ENCODE assay signal across 18 cellular contexts in genomic region chr17:21741520-21741919, GRCh38. TPM values are rescaled to one million over a fixed set of nuclear protein-coding genes. Genes with fewer than 3 reads are reported as not detected.
"Had no signal": no experiment of that assay in that cellular context is flagged by ENCODE, and none has a peak within 500 bp of the region (broad histone marks: within the 10 kb centered on the region; RNA-seq: fewer than 3 reads in every experiment).

No MANE protein-coding gene starts in this region.

RNA-seq across cellular contexts. Expression of gene KCNJ18, which starts 49.2 kb away (rescaled TPM):
- total RNA-seq: activated naive CD4-positive, alpha-beta T cell treated with anti-CD3 and anti-CD28 coated beads for 36 hours; activated naive CD4-positive, alpha-beta T cell treated with anti-CD3 and anti-CD28 coated beads, Interleukin-2, amount 50 U/mL, for 72 hours; activated naive CD8-positive, alpha-beta T cell treated with anti-CD3 and anti-CD28 coated beads, Interleukin-2, amount 10 ng/mL, durations not matched to agents 7 days and 5 days; activated T-cell treated with anti-CD3 and anti-CD28 coated beads, Interleukin-2, amount 50 U/mL, for 4 hours; activated T-cell treated with anti-CD3 and anti-CD28 coated beads, Interleukin-2, amount 50 U/mL, for 72 hours; activated T-helper 1 cell treated with anti-CD3 and anti-CD28 coated beads, Interleukin-12 subunit alpha, Interleukin-12 subunit beta, Interleukin-2, Interleukin-4 antibody, amounts not matched to agents 30 ng/mL and 10 ng/mL and 1 ng/mL, durations not matched to agents 14 hours and 24 hours and 36 hours; activated T-helper 17 cell treated with anti-CD3 and anti-CD28 coated beads, Interleukin-2, amount 50 U/mL, for 72 hours; activated T-helper 2 cell treated with anti-CD3 and anti-CD28 coated beads, Interferon-gamma antibody, Interleukin-2, Interleukin-4, amounts not matched to agents 10 μg/mL and 5 μg/mL and 100 μg/mL, durations not matched to agents 14 hours and 24 hours and 36 hours; adrenal gland; aorta; ascending aorta; astrocyte; body of pancreas; breast epithelium; bronchial epithelial cell; cardiac muscle cell; cardiac septum had no signal
- polyA plus RNA-seq: adipose tissue, adrenal gland, aorta, cardiac muscle cell had no signal
